ENCODE assay signal across 22 cellular contexts in the genomic region with DNA sequence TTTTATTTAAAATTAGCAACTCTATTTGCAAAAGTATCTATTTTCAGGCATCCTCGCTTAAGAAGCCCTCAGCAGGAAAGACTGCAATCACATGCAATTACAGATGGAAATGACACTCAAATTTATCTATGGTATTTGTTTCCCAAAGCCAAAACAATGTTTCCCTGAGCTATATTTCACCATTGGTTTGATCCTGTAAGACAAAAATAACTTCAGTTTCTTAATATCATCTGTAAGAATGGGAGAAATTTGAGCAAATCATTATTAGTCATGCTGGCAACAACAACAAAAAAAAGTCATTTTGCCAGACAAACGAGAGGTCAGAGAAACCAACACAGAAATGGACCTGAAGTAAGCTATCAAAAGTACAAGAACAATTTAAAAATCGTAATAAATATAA.
DNase-seq lines count a peak whose midpoint lies in the region; TF ChIP-seq lines count a peak whose summit lies in the region.
"Had no signal": no experiment of that assay in that cellular context is flagged by ENCODE, and none has a peak within 500 bp of the region (broad histone marks: within the 10 kb centered on the region; RNA-seq: fewer than 3 reads in every experiment).

No MANE protein-coding gene starts in this region.

- H3F3A ChIP-seq in GM23248 (ENCODE audit: insufficient read depth) = no peaks in the 10 kb centered on the region

- WGBS in GM23248 (ENCODE audit: low coverage in 1 of 2, low lambda C conversion rate in 2 of 2, missing lambda C conversion rate in 2 of 2), 2 experiments = 30 to 33% methylated on average over 3 of the region's 3 CpGs

- H3K27me3 ChIP-seq in GM23248 (replicated peaks; ENCODE audit: insufficient read depth) (no peaks in the 10 kb centered on the region), HAP-1 (ENCODE audit: low read depth) (no peaks in the 10 kb centered on the region)
- H3K27me3 ChIP-seq: Peyer's patch, SJCRH30 had no signal

- in situ Hi-C loops in GM23248 (cut with MboI) = no loop called here
- in situ Hi-C loops in HAP-1 (cut with MboI; ENCODE audit: low sequenced_read_pairs) = no loop called here

- no peak overlapping the region for H3K27ac ChIP-seq in GM23248
- H3K27ac ChIP-seq: HL-60, KMS-11, SJCRH30 had no signal

- H4K20me1 ChIP-seq in GM23248 (ENCODE audit: insufficient read depth) = no peaks in the 10 kb centered on the region

- H3K79me2 ChIP-seq in GM23248 (ENCODE audit: insufficient read depth) = no peaks in the 10 kb centered on the region

- H2AFZ ChIP-seq in GM23248 = no peak overlapping the region

- no peaks in the 10 kb centered on the region for H3K36me3 ChIP-seq in GM23248 (ENCODE audit: low read depth)
- no peaks in the 10 kb centered on the region for H3K36me3 ChIP-seq in HAP-1 (replicated peaks)
- H3K36me3 ChIP-seq: Peyer's patch, SJCRH30 had no signal

- no peak for TF ChIP-seq CTCF in AG10803 (conservative IDR thresholded peaks at IDR 0.05; ENCODE audit: low read length)
- TF ChIP-seq CTCF in cardiac fibroblast (IDR thresholded peaks at IDR 0.05; ENCODE audit: low read depth, low read length) = no peak

- H3K4me3 ChIP-seq in AG10803 (ENCODE audit: low read length) (no peak overlapping the region), GM23248 (no peak overlapping the region), cardiac fibroblast (replicated peaks in 1 of 2; ENCODE audit: low read depth in 2 of 2, low read length in 2 of 2) (no peak overlapping the region), HAP-1 (no peak overlapping the region)
- H3K4me3 ChIP-seq: GM12878, Peyer's patch, SJCRH30 had no signal

- no peak overlapping the region for H3K4me2 ChIP-seq in GM23248 (ENCODE audit: unreplicated experiment)
- H3K4me2 ChIP-seq: KMS-11 had no signal

- no peaks in the 10 kb centered on the region for H3K4me1 ChIP-seq in GM23248 (ENCODE audit: insufficient read depth)
- no peaks in the 10 kb centered on the region for H3K4me1 ChIP-seq in HAP-1
- H3K4me1 ChIP-seq: SJCRH30 had no signal

- H3K9me3 ChIP-seq in GM23248 (ENCODE audit: low read depth) (no peaks in the 10 kb centered on the region), HAP-1 (no peaks in the 10 kb centered on the region)
- H3K9me3 ChIP-seq: Peyer's patch, SJCRH30 had no signal

- H3K9me2 ChIP-seq in GM23248 (ENCODE audit: insufficient read depth) = no peaks in the 10 kb centered on the region

- DNase-seq in AG10803 (ENCODE audit: low read depth) (peak; percentile 43), GM23248 (peak; percentile 30), cardiac fibroblast (ENCODE audit: low read depth in 2 of 2) (peak; percentile 42 to 77), myocyte (ENCODE audit: low read depth) (peak; percentile 32), T-helper 1 cell (no peak), HAP-1 (ENCODE audit: low spot score in 2 of 2) (no peak)
- DNase-seq in activated T-cell treated with anti-CD3 and anti-CD28 coated beads, Interleukin-2, amount 50 U/mL, for 48 hours = no peak
- DNase-seq: CD4-positive, CD25-positive, alpha-beta regulatory T cell; EL; H9; IMR-90; MV-4-11; NCI-H1105 treated with DMSO at 0.1 percent for 48 hours; NCI-H2081; NCI-H2171; NCI-H345; NCI-H524; SJCRH30 had no signal

- H3K9ac ChIP-seq in GM23248 = no peak overlapping the region
- H3K9ac ChIP-seq: KMS-11 had no signal

Comparison
In these comparisons a context has a peak if more than half of its experiments do, and no peak if none do; other contexts are left out.
1. DNase-seq: peak in AG10803 (single experiment), GM23248 (single experiment), cardiac fibroblast (2 of 2) and myocyte (single experiment); none in activated T-cell treated with anti-CD3 and anti-CD28 coated beads, Interleukin-2, amount 50 U/mL, for 48 hours (0 of 2), T-helper 1 cell (0 of 5) and HAP-1 (0 of 2).